Comparison of ENCODE assay signal across 1 cellular context in genomic region chr1:167904641-167905040, GRCh38.
A peak's percentile ranks its signal among the peaks of the same experiment; 100 is the strongest.
TF ChIP-seq lines count a peak whose summit lies in the region.

No MANE protein-coding gene starts in this region.

TF ChIP-seq in HepG2, 621 proteins besides CTCF, POLR2A, EP300 and RAD21:
- TF ChIP-seq SALL1 (CRISPR knock-in tag; IDR thresholded peaks at IDR 0.05): peak; percentile 4; the same call in 1 of the 2 replicates
- no peak for TF ChIP-seq ZBTB44 (CRISPR knock-in tag; IDR thresholded peaks at IDR 0.05)
- TF ChIP-seq SRY (CRISPR knock-in tag; IDR thresholded peaks at IDR 0.05): no peak
- TF ChIP-seq SMC3 (IDR thresholded peaks at IDR 0.05; ENCODE audit: low read length): 0 out of 2 replicates have a peak, but pooled peaks have one; percentile 7
